Comparison of ENCODE assay signal across 9 cellular contexts in the genomic region with DNA sequence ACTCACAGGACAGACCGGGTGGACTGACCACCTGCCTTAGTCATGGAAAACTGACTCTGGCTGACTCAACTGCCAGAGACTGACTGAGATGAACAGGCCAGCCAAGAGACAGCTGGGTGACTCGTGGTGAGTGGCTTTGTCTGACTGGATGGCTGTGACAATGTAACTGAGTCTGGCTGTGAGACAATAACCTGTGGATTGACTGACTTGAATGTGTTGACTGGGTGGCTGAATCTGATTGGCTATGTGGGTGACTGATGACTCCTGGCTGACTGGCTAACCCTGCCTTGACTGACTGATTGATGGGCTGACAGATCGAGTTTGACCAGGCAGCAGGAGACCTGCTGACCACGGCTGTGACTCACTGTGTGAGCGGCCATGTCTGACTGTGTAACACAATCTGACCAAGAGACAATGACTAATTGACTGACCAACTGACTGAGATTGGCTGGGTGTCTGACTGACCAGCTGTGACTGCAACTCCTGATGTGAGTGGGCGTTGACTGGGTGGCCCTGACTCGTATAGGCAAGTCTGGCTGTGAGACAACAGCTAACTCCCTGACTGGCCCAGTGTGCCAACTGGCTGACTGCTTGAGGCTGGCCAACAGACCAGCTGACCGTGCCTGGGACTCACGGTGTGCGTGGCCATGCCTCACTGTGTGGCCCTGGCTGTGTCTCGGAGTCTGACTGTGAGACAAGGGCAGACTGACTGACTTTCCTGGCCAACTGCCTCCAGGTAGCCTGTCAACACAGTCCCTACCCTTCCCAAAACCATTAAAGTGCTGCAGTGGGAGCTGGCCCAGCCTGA.
A peak's percentile ranks its signal among the peaks of the same experiment; 100 is the strongest.
DNase-seq lines count a peak whose midpoint lies in the region; ATAC-seq and TF ChIP-seq lines count a peak whose summit lies in the region.
"Had no signal": no experiment of that assay in that cellular context is flagged by ENCODE, and none has a peak within 500 bp of the region (broad histone marks: within the 10 kb centered on the region; RNA-seq: fewer than 3 reads in every experiment).

No MANE protein-coding gene starts in this region.

- H3K9me3 ChIP-seq in esophagus muscularis mucosa = no peaks in the 10 kb centered on the region

- H3K4me1 Mint-ChIP-seq in activated T-cell treated with anti-CD3 and anti-CD28 coated beads, Interleukin-2, amount 50 U/mL, for 24 hours (ENCODE audit: low read depth) = peaks cover 36% of the 10 kb centered on the region
- H3K4me1 Mint-ChIP-seq in naive thymus-derived CD8-positive, alpha-beta T cell = peaks cover 10 to 23% (median 22%) of the 10 kb centered on the region in 4 donors

- no peaks in the 10 kb centered on the region for H3K36me3 ChIP-seq in esophagus muscularis mucosa

- intact Hi-C loops in esophagus muscularis mucosa (cut with DNase I) = no loop called here

- ATAC-seq in GM19463 (IDR thresholded peaks at IDR 0.05; ENCODE audit: unreplicated experiment) = no peak
- no peak for ATAC-seq in naive thymus-derived CD8-positive, alpha-beta T cell

- TF ChIP-seq POLR2A in esophagus muscularis mucosa (IDR thresholded peaks at IDR 0.05; ENCODE audit: low read depth) = no peak

- no peaks in the 10 kb centered on the region for H3K9me3 Mint-ChIP-seq in activated T-cell treated with anti-CD3 and anti-CD28 coated beads, Interleukin-2, amount 50 U/mL, for 24 hours
- no peaks in the 10 kb centered on the region for H3K9me3 Mint-ChIP-seq in naive thymus-derived CD8-positive, alpha-beta T cell
- H3K9me3 Mint-ChIP-seq: stimulated activated naive CD8-positive, alpha-beta T cell treated with anti-CD3 and anti-CD28 coated beads, Interleukin-15, Interleukin-2, amounts not matched to agents 100 ng/mL and 50 ng/mL, for 24 hours had no signal

- no peak for TF ChIP-seq CTCF in esophagus muscularis mucosa (IDR thresholded peaks at IDR 0.05)

- peaks cover 21 to 57% (median 47%) of the 10 kb centered on the region in 4 donors for H3K4me1 ChIP-seq in esophagus muscularis mucosa

- 76% methylated on average over 8 of the region's 11 CpGs for WGBS in esophagus muscularis mucosa

- peak; percentile 54 for DNase-seq in activated T-cell treated with anti-CD3 and anti-CD28 coated beads for 4 hours
- no peak for DNase-seq in activated T-cell treated with anti-CD3 and anti-CD28 coated beads, Interleukin-2, amount 50 U/mL, for 24 hours
- peak; percentile 4 to 28 for DNase-seq in SW 1271 (lab: John Stamatoyannopoulos, UW)
- DNase-seq in esophagus muscularis mucosa (ENCODE audit: extremely low spot score) = no peak
- DNase-seq in pulmonary artery endothelial cell (ENCODE audit: low read depth, low spot score) = peak; percentile 40
- DNase-seq in DMS79 treated with DMSO at 0.1 percent for 48 hours (lab: John Stamatoyannopoulos, UW) = no peak
- no peak for DNase-seq in naive thymus-derived CD8-positive, alpha-beta T cell

- peak overlapping the region in 3 of 4 donors; percentile 2 to 35 (median 20) for H3K27ac ChIP-seq in esophagus muscularis mucosa (replicated peaks in 1 of 4)

- no peak overlapping the region for H3K4me3 ChIP-seq in esophagus muscularis mucosa

- H3K36me3 Mint-ChIP-seq in activated T-cell treated with anti-CD3 and anti-CD28 coated beads, Interleukin-2, amount 50 U/mL, for 24 hours (ENCODE audit: low read depth) = no peaks in the 10 kb centered on the region
- no peaks in the 10 kb centered on the region for H3K36me3 Mint-ChIP-seq in naive thymus-derived CD8-positive, alpha-beta T cell

- H3K27me3 Mint-ChIP-seq in activated T-cell treated with anti-CD3 and anti-CD28 coated beads, Interleukin-2, amount 50 U/mL, for 24 hours = no peaks in the 10 kb centered on the region
- H3K27me3 Mint-ChIP-seq in naive thymus-derived CD8-positive, alpha-beta T cell = no peaks in the 10 kb centered on the region
- H3K27me3 Mint-ChIP-seq: stimulated activated naive CD8-positive, alpha-beta T cell treated with anti-CD3 and anti-CD28 coated beads, Interleukin-15, Interleukin-2, amounts not matched to agents 100 ng/mL and 50 ng/mL, for 24 hours had no signal

- POLR2A ChIA-PET in naive thymus-derived CD8-positive, alpha-beta T cell (lab: Charles Lee) = no interaction called here

- TF ChIP-seq EP300 in esophagus muscularis mucosa (IDR thresholded peaks at IDR 0.05) = no peak

- no peak overlapping the region for H3K4me3 Mint-ChIP-seq in activated T-cell treated with anti-CD3 and anti-CD28 coated beads, Interleukin-2, amount 50 U/mL, for 24 hours
- no peak overlapping the region for H3K4me3 Mint-ChIP-seq in naive thymus-derived CD8-positive, alpha-beta T cell
- H3K4me3 Mint-ChIP-seq: stimulated activated naive CD8-positive, alpha-beta T cell treated with anti-CD3 and anti-CD28 coated beads, Interleukin-15, Interleukin-2, amounts not matched to agents 100 ng/mL and 50 ng/mL, for 24 hours had no signal

- no peaks in the 10 kb centered on the region for H3K27me3 ChIP-seq in esophagus muscularis mucosa

- no peak overlapping the region for H3K27ac Mint-ChIP-seq in activated T-cell treated with anti-CD3 and anti-CD28 coated beads, Interleukin-2, amount 50 U/mL, for 24 hours
- no peak overlapping the region for H3K27ac Mint-ChIP-seq in naive thymus-derived CD8-positive, alpha-beta T cell
- H3K27ac Mint-ChIP-seq: stimulated activated naive CD8-positive, alpha-beta T cell treated with anti-CD3 and anti-CD28 coated beads, Interleukin-15, Interleukin-2, amounts not matched to agents 100 ng/mL and 50 ng/mL, for 24 hours had no signal

Comparison
In these comparisons a context has a peak if more than half of its experiments do, and no peak if none do; other contexts are left out.
1. DNase-seq: peak in activated T-cell treated with anti-CD3 and anti-CD28 coated beads for 4 hours (single experiment), SW 1271 (2 of 2) and pulmonary artery endothelial cell (single experiment); none in activated T-cell treated with anti-CD3 and anti-CD28 coated beads, Interleukin-2, amount 50 U/mL, for 24 hours (single experiment), esophagus muscularis mucosa (single experiment), DMS79 treated with DMSO at 0.1 percent for 48 hours (single experiment) and naive thymus-derived CD8-positive, alpha-beta T cell (0 of 10).